6 cellular contexts compared by ENCODE assay signal in the genomic region with DNA sequence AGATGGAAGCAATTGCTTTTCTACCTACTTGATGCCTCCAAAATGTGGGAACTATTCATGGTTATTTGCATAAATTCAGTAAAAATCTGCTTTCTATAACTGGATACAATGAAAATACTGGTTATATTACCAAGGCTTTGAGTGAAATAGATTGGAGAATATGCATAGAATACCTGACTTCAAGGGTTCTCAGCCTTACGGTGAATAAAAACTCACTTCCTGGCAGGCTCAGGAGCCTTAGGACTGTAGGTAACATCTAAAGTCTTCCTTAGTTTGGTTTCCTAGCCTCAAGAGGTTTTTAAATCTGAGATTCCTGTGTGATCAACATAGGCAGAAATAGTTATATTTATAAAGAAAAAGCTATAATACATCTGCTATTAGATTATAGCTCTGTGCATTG.
"Had no signal": no experiment of that assay in that cellular context is flagged by ENCODE, and none has a peak within 500 bp of the region (broad histone marks: within the 10 kb centered on the region; RNA-seq: fewer than 3 reads in every experiment).

No MANE protein-coding gene starts in this region.

- DNase-seq: H9, HCEC 1CT, KBM-7 had no signal

- H3K4me1 Mint-ChIP-seq: GM23338, H9, IgD-negative memory B cell had no signal

- H3K27ac Mint-ChIP-seq: GM23338, H9, IgD-negative memory B cell had no signal

- H3K4me3 Mint-ChIP-seq: GM23338, H9, IgD-negative memory B cell had no signal

- H3K27ac ChIP-seq: HL-60 had no signal

- H2AFZ ChIP-seq: GM23338 had no signal

- H3K27me3 Mint-ChIP-seq: IgD-negative memory B cell had no signal

- H3K9me3 Mint-ChIP-seq: GM23338, H9, IgD-negative memory B cell had no signal

- H3K4me3 ChIP-seq: GM23338 had no signal

- H3K4me2 ChIP-seq: GM23338 had no signal

- H3K36me3 Mint-ChIP-seq: IgD-negative memory B cell had no signal
